In the genomic region with DNA sequence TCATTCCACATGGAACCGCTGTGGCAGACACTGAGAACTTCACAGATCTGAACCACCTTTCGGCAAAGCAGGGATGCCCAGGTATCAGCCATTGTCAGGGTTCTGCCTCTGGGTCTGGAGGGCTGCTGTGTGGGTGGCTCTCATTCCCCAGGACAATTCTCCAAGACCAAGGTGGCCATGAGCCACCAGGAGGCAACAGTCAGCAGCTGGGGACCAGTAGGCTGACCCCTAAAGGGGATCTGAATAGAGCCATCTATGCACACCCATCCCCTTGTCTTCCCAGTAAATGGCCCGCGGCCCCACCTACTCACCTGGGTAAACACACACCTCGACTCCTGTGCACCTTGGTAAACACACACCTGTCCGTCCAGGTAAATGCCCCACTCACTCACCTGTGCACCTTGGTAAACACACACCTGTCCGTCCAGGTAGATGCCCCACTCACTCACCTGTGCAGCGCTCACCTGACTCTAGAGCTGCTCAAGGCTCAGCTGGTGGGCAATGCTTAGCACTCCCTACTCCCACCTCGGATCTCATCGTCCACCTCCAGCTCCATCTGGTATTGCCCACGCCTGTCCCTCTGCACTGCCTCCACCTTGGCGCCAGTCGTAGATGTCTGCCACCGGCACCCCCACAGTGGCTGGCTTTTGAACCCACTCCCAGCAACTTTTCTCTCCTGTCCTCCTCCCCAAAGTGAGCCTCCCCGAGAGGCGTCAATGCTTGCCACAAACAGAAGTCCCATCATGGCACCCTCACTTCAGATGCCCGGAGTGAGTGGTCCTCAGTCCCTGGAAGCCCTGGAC, we compare ENCODE assay signal across 21 cellular contexts. TPM values are rescaled to one million over a fixed set of nuclear protein-coding genes. Genes with fewer than 3 reads are reported as not detected.
A peak's percentile ranks its signal among the peaks of the same experiment; 100 is the strongest.
DNase-seq lines count a peak whose midpoint lies in the region; ATAC-seq, FAIRE-seq and TF ChIP-seq lines count a peak whose summit lies in the region.
"Had no signal": no experiment of that assay in that cellular context is flagged by ENCODE, and none has a peak within 500 bp of the region (broad histone marks: within the 10 kb centered on the region; RNA-seq: fewer than 3 reads in every experiment).

No MANE protein-coding gene starts in this region.

- no CpG with 5 or more reads among the region's 17 CpGs for WGBS in H9 (ENCODE audit: extremely low coverage, insufficient read length, low lambda C conversion rate)
- 46% methylated on average over 14 of the region's 17 CpGs for WGBS in HepG2 (ENCODE audit: low lambda C conversion rate)
- WGBS in thyroid gland, 2 donors, result 54 to 66% methylated on average over 17 of the region's 17 CpGs

- peak overlapping the region in 1 of 3 donors; percentile 14 for H3K27ac Mint-ChIP-seq in CD4-positive, CD25-positive, alpha-beta regulatory T cell
- H3K27ac Mint-ChIP-seq in H9 (no peak overlapping the region), T-cell (no peak overlapping the region)

- no peak overlapping the region for H3K23ac ChIP-seq in H9 (ENCODE audit: insufficient read length, low read depth, low read length)

- intact Hi-C loops in HepG2 (cut with micrococcal nuclease; ENCODE audit: unreplicated experiment) (no loop called here), thyroid gland (cut with DNase I) (no loop called here)

- H3K4me2 ChIP-seq in H9 (ENCODE audit: insufficient read depth, insufficient read length, low read length) (no peak overlapping the region), HepG2 (ENCODE audit: low read depth, low read length) (peak overlapping the region; percentile 96; the same call in 1 of the 2 replicates)

- no peak overlapping the region for H3K27ac ChIP-seq in CD4-positive, CD25-positive, alpha-beta regulatory T cell (ENCODE audit: insufficient read depth, low read length, poor library complexity, severe bottlenecking)
- H3K27ac ChIP-seq in H9 (ENCODE audit: insufficient read length, low read depth, low read length) (no peak overlapping the region), HepG2 (ENCODE audit: extremely low read length, insufficient read depth, low read length) (no peak overlapping the region), thyroid gland (no peak overlapping the region)
- H3K27ac ChIP-seq: C4-2B, esophagus muscularis mucosa had no signal

- H4K8ac ChIP-seq in H9 (replicated peaks; ENCODE audit: insufficient read length, low read depth, low read length), result no peak overlapping the region

- no peak overlapping the region for H2BK5ac ChIP-seq in H9 (ENCODE audit: insufficient read length, low read length)

- TF ChIP-seq POLR2A in HepG2 (IDR thresholded peaks at IDR 0.05; ENCODE audit: insufficient read depth in 1 of 2, low read depth in 2 of 2, low read length in 2 of 2) (no peak), thyroid gland (IDR thresholded peaks at IDR 0.05) (no peak)

- H3K4ac ChIP-seq in H9 (ENCODE audit: low read depth, low read length), result no peak overlapping the region

- TF ChIP-seq CTCF in H9 (conservative IDR thresholded peaks at IDR 0.05) (peak; percentile 34), HepG2 (CRISPR knock-in tag; IDR thresholded peaks at IDR 0.05) (peak; percentile 48), thyroid gland (IDR thresholded peaks at IDR 0.05) (no peak)

- peaks cover 15% of the 10 kb centered on the region for H3K23me2 ChIP-seq in H9 (ENCODE audit: insufficient read length, low read depth, low read length, poor library complexity, severe bottlenecking)

- DNase-seq in CD4-positive, CD25-positive, alpha-beta regulatory T cell, result no peak
- DNase-seq in H9 (peak; percentile 42), T-cell (no peak), HepG2 (ENCODE audit: low spot score) (no peak), thyroid gland (no peak), NCI-H1436 treated with DMSO at 0.1 percent for 48 hours (lab: John Stamatoyannopoulos, UW) (no peak)
- no peak for DNase-seq in activated effector memory CD4-positive, alpha-beta T cell treated with Interleukin-2 at 50 U/mL for 16 hours
- DNase-seq: activated CD4-positive, alpha-beta T cell treated with anti-CD3 and anti-CD28 coated beads for 4 hours; activated T-cell treated with anti-CD3 and anti-CD28 coated beads, Interleukin-2, amount 50 U/mL, for 4 hours; KG1; kidney; NCI-H187; RPMI8226; stimulated activated naive CD4-positive, alpha-beta T cell treated with Interleukin-2 at 50 U/mL for 16 hours had no signal

- no peak overlapping the region for H4K5ac ChIP-seq in H9 (ENCODE audit: insufficient read length, low read depth, low read length)

- no peak overlapping the region for H2BK15ac ChIP-seq in H9 (ENCODE audit: low read depth, low read length)

- H3K9ac ChIP-seq in H9 (ENCODE audit: extremely low read depth, insufficient read length, low read length) (no peak overlapping the region), HepG2 (ENCODE audit: insufficient read depth, low read depth, low read length) (no peak overlapping the region)

- peaks cover 0 to 34% (median 17%) of the 10 kb centered on the region in 4 donors for H3K4me1 Mint-ChIP-seq in CD4-positive, CD25-positive, alpha-beta regulatory T cell
- H3K4me1 Mint-ChIP-seq in H9, result peaks cover 24 to 36% of the 10 kb centered on the region in 2 experiments
- H3K4me1 Mint-ChIP-seq in T-cell, result peaks cover 25 to 32% (median 31%) of the 10 kb centered on the region in 3 donors

- no peak overlapping the region for H3K14ac ChIP-seq in H9 (ENCODE audit: insufficient read depth, low read length)

- no peaks in the 10 kb centered on the region for H3K36me3 Mint-ChIP-seq in CD4-positive, CD25-positive, alpha-beta regulatory T cell
- H3K36me3 Mint-ChIP-seq in H9 (ENCODE audit: insufficient read depth in 1 of 3, low read depth in 3 of 3) (peaks cover 0 to 7% (median 4%) of the 10 kb centered on the region in 3 experiments; a peak in 3 of 7 replicates), T-cell (no peaks in the 10 kb centered on the region)

- CTCF ChIA-PET in T-cell (lab: Charles Lee) (no interaction called here), HepG2 (lab: Yijun Ruan, JAX; ENCODE audit: low intra/inter-chr PET ratio, low total read pairs) (no interaction called here)

- POLR2A ChIA-PET in T-cell (lab: Charles Lee), result no interaction called here
- POLR2A ChIA-PET in HepG2 (lab: Yijun Ruan, JAX), result interaction anchor here (1.3 to 1.9 kb wide), 2 partner anchors 10 to 24 kb away, joined by 3 to 5 read pairs; a partner anchor contains a TSS

- no peak overlapping the region for H2BK120ac ChIP-seq in H9 (ENCODE audit: low read depth, low read length, poor library complexity, severe bottlenecking)

- ATAC-seq in CD4-positive, CD25-positive, alpha-beta regulatory T cell (ENCODE audit: low read depth in 2 of 2), result no peak
- ATAC-seq in T-cell (replicated peaks in 1 of 4) (no peak), HepG2 (peak; percentile 39), GM18511 (IDR thresholded peaks at IDR 0.05; ENCODE audit: unreplicated experiment) (no peak)
- ATAC-seq: activated T-cell treated with anti-CD3 and anti-CD28 coated beads, Interleukin-2, amount 50 U/mL, for 4 hours; GM12878 had no signal

- peaks cover 6% of the 10 kb centered on the region for H3K79me1 ChIP-seq in H9 (ENCODE audit: insufficient read depth, low read depth, low read length, poor library complexity, severe bottlenecking)

- H3K79me2 ChIP-seq in H9 (ENCODE audit: insufficient read depth, low read length), result peaks cover 10% of the 10 kb centered on the region; the same call in 1 of the 2 replicates
- peaks cover 18% of the 10 kb centered on the region for H3K79me2 ChIP-seq in HepG2 (ENCODE audit: insufficient read depth, low read length)

- no peak overlapping the region for H3K56ac ChIP-seq in H9 (ENCODE audit: insufficient read length, low read depth, low read length)

- H3K36me3 ChIP-seq in CD4-positive, CD25-positive, alpha-beta regulatory T cell (ENCODE audit: control insufficient read depth, insufficient read depth, low read length), result no peaks in the 10 kb centered on the region
- H3K36me3 ChIP-seq in HepG2 (replicated peaks in 1 of 2; ENCODE audit: control insufficient read depth in 1 of 2, insufficient read depth in 2 of 2, low read length in 2 of 2) (no peaks in the 10 kb centered on the region), thyroid gland (no peaks in the 10 kb centered on the region)
- H3K36me3 ChIP-seq: esophagus muscularis mucosa had no signal

- H4K20me1 ChIP-seq in H9 (ENCODE audit: control insufficient read depth, insufficient read depth, insufficient read length) (no peaks in the 10 kb centered on the region), HepG2 (ENCODE audit: insufficient read depth, low read length) (peaks cover 11% of the 10 kb centered on the region; the same call in 1 of the 2 replicates)

- peak overlapping the region; percentile 27 to 72 (median 50) for H3K4me3 Mint-ChIP-seq in CD4-positive, CD25-positive, alpha-beta regulatory T cell
- H3K4me3 Mint-ChIP-seq in H9, result peak overlapping the region; percentile 8 to 18; a peak in 2 of 5 replicates
- peak overlapping the region; percentile 17 to 95 (median 37) for H3K4me3 Mint-ChIP-seq in T-cell

- H2BK12ac ChIP-seq in H9 (ENCODE audit: insufficient read length, low read depth, low read length), result no peak overlapping the region

- H3K27me3 ChIP-seq in CD4-positive, CD25-positive, alpha-beta regulatory T cell (ENCODE audit: control insufficient read depth, insufficient read depth, low read length), result peaks cover 16% of the 10 kb centered on the region
- H3K27me3 ChIP-seq in H9 (ENCODE audit: insufficient read depth, low read length) (peaks cover 4% of the 10 kb centered on the region; the same call in 1 of the 2 replicates), HepG2 (ENCODE audit: control insufficient read depth in 1 of 2, insufficient read depth in 2 of 2, low read length in 2 of 2) (peaks cover 7 to 39% of the 10 kb centered on the region in 2 experiments), thyroid gland (peaks cover 4% of the 10 kb centered on the region)

- no peak overlapping the region for H3K4me3 ChIP-seq in CD4-positive, CD25-positive, alpha-beta regulatory T cell (ENCODE audit: low read depth, low read length)
- H3K4me3 ChIP-seq in HepG2 (replicated peaks in 1 of 3; ENCODE audit: insufficient read depth in 1 of 3, low read depth in 2 of 3, low read length in 3 of 3) (peak overlapping the region in 1 of 3 experiments; percentile 98; a peak in 1 of 6 replicates), thyroid gland (replicated peaks in 1 of 3) (no peak overlapping the region)
- H3K4me3 ChIP-seq: GM12878 had no signal

- peaks cover 0 to 2% (median 0%) of the 10 kb centered on the region in 7 donors for H3K9me3 Mint-ChIP-seq in CD4-positive, CD25-positive, alpha-beta regulatory T cell
- H3K9me3 Mint-ChIP-seq in H9 (no peaks in the 10 kb centered on the region), T-cell (no peaks in the 10 kb centered on the region)
- H3K9me3 Mint-ChIP-seq: activated T-cell treated with anti-CD3 and anti-CD28 coated beads, Interleukin-2, amount 50 U/mL, for 4 hours had no signal

- no peak for FAIRE-seq in HepG2 (lab: Jason Lieb, UNC)
- FAIRE-seq: colon, GM12878, kidney had no signal

- peaks cover 42% of the 10 kb centered on the region for H3K27me3 Mint-ChIP-seq in CD4-positive, CD25-positive, alpha-beta regulatory T cell
- peaks cover 72% of the 10 kb centered on the region for H3K27me3 Mint-ChIP-seq in H9 (ENCODE audit: low read depth)
- peaks cover 28 to 50% of the 10 kb centered on the region in 2 donors for H3K27me3 Mint-ChIP-seq in T-cell

- no peak overlapping the region for H3K18ac ChIP-seq in H9 (ENCODE audit: insufficient read length, low read depth, low read length)

- TF ChIP-seq RAD21 in HepG2 (CRISPR knock-in tag; IDR thresholded peaks at IDR 0.05), result no peak

- H2BK20ac ChIP-seq in H9 (ENCODE audit: low read depth, low read length, poor library complexity, severe bottlenecking), result no peak overlapping the region

- no peak overlapping the region for H2AK5ac ChIP-seq in H9 (ENCODE audit: insufficient read length, low read length)

- TF ChIP-seq EP300 in HepG2 (IDR thresholded peaks at IDR 0.05; ENCODE audit: low read depth in 2 of 2, low read length in 2 of 2) (no peak), HepG2 (CRISPR knock-in tag; IDR thresholded peaks at IDR 0.05; ENCODE audit: borderline replicate concordance) (no peak)

- no peak overlapping the region for H4K91ac ChIP-seq in H9 (ENCODE audit: insufficient read length, low read depth, low read length)

- H2AFZ ChIP-seq in H9 (ENCODE audit: low read length) (no peak overlapping the region), HepG2 (ENCODE audit: low read length) (no peak overlapping the region)

- H3K4me1 ChIP-seq in CD4-positive, CD25-positive, alpha-beta regulatory T cell (ENCODE audit: control insufficient read depth, insufficient read depth, low read length, poor library complexity, severe bottlenecking), result peaks cover 33% of the 10 kb centered on the region
- H3K4me1 ChIP-seq in H9 (ENCODE audit: insufficient read depth, low read length), result no peaks in the 10 kb centered on the region; the same call in 1 of the 2 replicates
- H3K4me1 ChIP-seq in HepG2 (ENCODE audit: insufficient read depth, low read length), result peaks cover 36% of the 10 kb centered on the region
- peaks cover 19 to 31% of the 10 kb centered on the region in 2 donors for H3K4me1 ChIP-seq in thyroid gland

- H3K9me3 ChIP-seq in CD4-positive, CD25-positive, alpha-beta regulatory T cell (ENCODE audit: control insufficient read depth in 2 of 2, low read length in 2 of 2), result no peaks in the 10 kb centered on the region
- H3K9me3 ChIP-seq in H9 (ENCODE audit: control insufficient read depth, low read depth, low read length) (no peaks in the 10 kb centered on the region), HepG2 (ENCODE audit: low read length) (no peaks in the 10 kb centered on the region), thyroid gland (no peaks in the 10 kb centered on the region)
- H3K9me3 ChIP-seq: esophagus muscularis mucosa had no signal

- in situ Hi-C loops in HepG2 (cut with HindIII; ENCODE audit: extremely low pct_ligation_motif_present, low pct_unique_long_range_greater_than_20kb), result no loop called here

- no peak overlapping the region for H3T11ph ChIP-seq in H9 (ENCODE audit: low read length)

- BruUV-seq in HepG2 (replicated peaks; lab: Mats Ljungman, UMichigan), result no TSS peak

RNA-seq across cellular contexts. Expression of a gene that starts 10.2 kb away (rescaled TPM):
- total RNA-seq in CD4-positive, CD25-positive, alpha-beta regulatory T cell, result 27.6 TPM
- polyA plus RNA-seq in CD4-positive, CD25-positive, alpha-beta regulatory T cell, result 10 to 100 TPM; 38.9 to 62.9 (median 52.6) TPM
- 151 and 156 TPM in 2 replicates for total RNA-seq in H9 (2021)
- 10 to 100 TPM; 24.1 to 52.9 (median 45.7) TPM for total RNA-seq in T-cell
- total RNA-seq in HepG2 (2016; rRNA removed; fragmentation: Illumina TruSeq; extraction: Trizol), result 118 and 161 TPM in 2 replicates
- 121 and 136 TPM in 2 replicates for total RNA-seq in HepG2 (2016; cell fraction: cytosol; rRNA removed; fragmentation: Illumina TruSeq; extraction: Trizol; ENCODE audit: low read depth)
- 107 and 161 TPM in 2 replicates for total RNA-seq in HepG2 (2016; cell fraction: insoluble cytoplasmic fraction; rRNA removed; fragmentation: Illumina TruSeq; extraction: Trizol)
- total RNA-seq in HepG2 (2016; cell fraction: membrane; rRNA removed; fragmentation: Illumina TruSeq; extraction: Trizol), result 173 and 190 TPM in 2 replicates
- 74.9 and 92.0 TPM in 2 replicates for total RNA-seq in HepG2 (2016; cell fraction: nucleus; rRNA removed; fragmentation: Illumina TruSeq; extraction: Trizol)
- 49.4 and 57.3 TPM in 2 replicates for polyA plus RNA-seq in HepG2 (2011; rRNA removed)
- 57.0 and 78.3 TPM in 2 replicates for polyA plus RNA-seq in HepG2 (2011; cell fraction: cytosol; rRNA removed)
- 92.6 and 99.0 TPM in 2 replicates for polyA plus RNA-seq in HepG2 (2011; cell fraction: nucleus; rRNA removed)
- polyA plus RNA-seq in HepG2 (2012), result 71.1 and 74.4 TPM in 2 replicates
- polyA plus RNA-seq in HepG2 (2016; cell fraction: cytosol; fragmentation: Illumina TruSeq; extraction: Trizol; ENCODE audit: low read depth), result 165 and 180 TPM in 2 replicates
- 116 and 155 TPM in 2 replicates for polyA plus RNA-seq in HepG2 (2016; cell fraction: insoluble cytoplasmic fraction; fragmentation: Illumina TruSeq; extraction: Trizol; ENCODE audit: low read depth)
- 187 and 190 TPM in 2 replicates for polyA plus RNA-seq in HepG2 (2016; cell fraction: membrane; fragmentation: Illumina TruSeq; extraction: Trizol; ENCODE audit: low read depth)
- 160 and 164 TPM in 2 replicates for polyA plus RNA-seq in HepG2 (2016; cell fraction: nucleus; fragmentation: Illumina TruSeq; extraction: Trizol; ENCODE audit: insufficient read depth, low read depth)
- 31.1 and 76.9 TPM in 2 replicates for polyA minus RNA-seq in HepG2 (2011; rRNA and poly(A)+ RNA removed; ENCODE audit: low replicate concordance)
- 45.0 and 48.0 TPM in 2 replicates for polyA minus RNA-seq in HepG2 (2011; cell fraction: cytosol; rRNA and poly(A)+ RNA removed)
- polyA minus RNA-seq in HepG2 (2011; cell fraction: nucleus; rRNA and poly(A)+ RNA removed), result 13.5 and 13.8 TPM in 2 replicates
- total RNA-seq in thyroid gland, result 10 to 100 TPM; 38.7 to 79.9 (median 62.1) TPM

RNA-seq across cellular contexts. Expression of a gene that starts 18.2 kb away (rescaled TPM):
- not detected for total RNA-seq in CD4-positive, CD25-positive, alpha-beta regulatory T cell
- polyA plus RNA-seq in CD4-positive, CD25-positive, alpha-beta regulatory T cell, result not detected
- total RNA-seq in H9 (2021) (0.22 TPM in 2 replicates), T-cell (not detected), HepG2 (2016; rRNA removed; fragmentation: Illumina TruSeq; extraction: Trizol) (not detected in 2 replicates), thyroid gland (not detected)
- total RNA-seq in HepG2 (2016; cell fraction: cytosol; rRNA removed; fragmentation: Illumina TruSeq; extraction: Trizol; ENCODE audit: low read depth), result not detected in 2 replicates
- not detected in 2 replicates for total RNA-seq in HepG2 (2016; cell fraction: insoluble cytoplasmic fraction; rRNA removed; fragmentation: Illumina TruSeq; extraction: Trizol)
- not detected in 2 replicates for total RNA-seq in HepG2 (2016; cell fraction: membrane; rRNA removed; fragmentation: Illumina TruSeq; extraction: Trizol)
- total RNA-seq in HepG2 (2016; cell fraction: nucleus; rRNA removed; fragmentation: Illumina TruSeq; extraction: Trizol), result not detected in 2 replicates
- polyA plus RNA-seq in HepG2 (2011; rRNA removed), result not detected in 2 replicates
- polyA plus RNA-seq in HepG2 (2011; cell fraction: cytosol; rRNA removed), result not detected in 2 replicates
- not detected in 2 replicates for polyA plus RNA-seq in HepG2 (2011; cell fraction: nucleus; rRNA removed)
- not detected in 2 replicates for polyA plus RNA-seq in HepG2 (2012)
- polyA plus RNA-seq in HepG2 (2016; cell fraction: cytosol; fragmentation: Illumina TruSeq; extraction: Trizol; ENCODE audit: low read depth), result not detected in 2 replicates
- polyA plus RNA-seq in HepG2 (2016; cell fraction: insoluble cytoplasmic fraction; fragmentation: Illumina TruSeq; extraction: Trizol; ENCODE audit: low read depth), result not detected in 2 replicates
- polyA plus RNA-seq in HepG2 (2016; cell fraction: membrane; fragmentation: Illumina TruSeq; extraction: Trizol; ENCODE audit: low read depth), result not detected in 2 replicates
- not detected in 2 replicates for polyA plus RNA-seq in HepG2 (2016; cell fraction: nucleus; fragmentation: Illumina TruSeq; extraction: Trizol; ENCODE audit: insufficient read depth, low read depth)
- not detected in 2 replicates for polyA minus RNA-seq in HepG2 (2011; rRNA and poly(A)+ RNA removed; ENCODE audit: low replicate concordance)
- polyA minus RNA-seq in HepG2 (2011; cell fraction: cytosol; rRNA and poly(A)+ RNA removed), result not detected in 2 replicates
- not detected in 2 replicates for polyA minus RNA-seq in HepG2 (2011; cell fraction: nucleus; rRNA and poly(A)+ RNA removed)
- total RNA-seq: activated T-cell treated with anti-CD3 and anti-CD28 coated beads, Interleukin-2, amount 50 U/mL, for 4 hours; esophagus muscularis mucosa; GM12878; kidney; mononuclear cell; T-helper 2 cell treated with Interferon-gamma antibody and Interleukin-4, amounts not matched to agents 100 ng/mL and 5 ng/mL, for 36 hours had no signal
- polyA plus RNA-seq: GM12878 had no signal

RNA-seq across cellular contexts. Expression of a gene that starts 23.8 kb away (rescaled TPM):
- 47.3 TPM for total RNA-seq in CD4-positive, CD25-positive, alpha-beta regulatory T cell
- polyA plus RNA-seq in CD4-positive, CD25-positive, alpha-beta regulatory T cell, result 10 to 100 TPM in 3 of 4 donors, 1 to 10 TPM in 1; 10.0 to 12.5 (median 11.2) TPM
- 18.7 and 19.4 TPM in 2 replicates for total RNA-seq in H9 (2021)
- 10 to 100 TPM; 20.9 to 40.4 (median 22.9) TPM for total RNA-seq in T-cell
- total RNA-seq in HepG2 (2016; rRNA removed; fragmentation: Illumina TruSeq; extraction: Trizol), result 7.6 and 8.9 TPM in 2 replicates
- total RNA-seq in HepG2 (2016; cell fraction: cytosol; rRNA removed; fragmentation: Illumina TruSeq; extraction: Trizol; ENCODE audit: low read depth), result 1.4 and 1.9 TPM in 2 replicates
- 7.9 and 8.1 TPM in 2 replicates for total RNA-seq in HepG2 (2016; cell fraction: insoluble cytoplasmic fraction; rRNA removed; fragmentation: Illumina TruSeq; extraction: Trizol)
- 4.1 and 4.3 TPM in 2 replicates for total RNA-seq in HepG2 (2016; cell fraction: membrane; rRNA removed; fragmentation: Illumina TruSeq; extraction: Trizol)
- 4.9 and 6.3 TPM in 2 replicates for total RNA-seq in HepG2 (2016; cell fraction: nucleus; rRNA removed; fragmentation: Illumina TruSeq; extraction: Trizol)
- 7.7 and 9.4 TPM in 2 replicates for polyA plus RNA-seq in HepG2 (2011; rRNA removed)
- polyA plus RNA-seq in HepG2 (2011; cell fraction: cytosol; rRNA removed), result 6.7 and 9.6 TPM in 2 replicates
- polyA plus RNA-seq in HepG2 (2011; cell fraction: nucleus; rRNA removed), result 18.1 and 19.0 TPM in 2 replicates
- polyA plus RNA-seq in HepG2 (2012), result 6.1 and 7.0 TPM in 2 replicates
- 2.1 and 2.6 TPM in 2 replicates for polyA plus RNA-seq in HepG2 (2016; cell fraction: cytosol; fragmentation: Illumina TruSeq; extraction: Trizol; ENCODE audit: low read depth)
- 9.6 and 10.8 TPM in 2 replicates for polyA plus RNA-seq in HepG2 (2016; cell fraction: insoluble cytoplasmic fraction; fragmentation: Illumina TruSeq; extraction: Trizol; ENCODE audit: low read depth)
- polyA plus RNA-seq in HepG2 (2016; cell fraction: membrane; fragmentation: Illumina TruSeq; extraction: Trizol; ENCODE audit: low read depth), result 3.7 and 3.8 TPM in 2 replicates
- polyA plus RNA-seq in HepG2 (2016; cell fraction: nucleus; fragmentation: Illumina TruSeq; extraction: Trizol; ENCODE audit: insufficient read depth, low read depth), result 17.9 and 18.0 TPM in 2 replicates
- polyA minus RNA-seq in HepG2 (2011; rRNA and poly(A)+ RNA removed; ENCODE audit: low replicate concordance), result 5.0 and 5.6 TPM in 2 replicates
- polyA minus RNA-seq in HepG2 (2011; cell fraction: cytosol; rRNA and poly(A)+ RNA removed), result 3.7 and 4.4 TPM in 2 replicates
- polyA minus RNA-seq in HepG2 (2011; cell fraction: nucleus; rRNA and poly(A)+ RNA removed), result 4.8 and 6.2 TPM in 2 replicates
- total RNA-seq in thyroid gland, result 10 to 100 TPM; 12.1 to 17.7 (median 15.0) TPM

RNA-seq across cellular contexts. Expression of a gene that starts 37.2 kb away (rescaled TPM):
- not detected for total RNA-seq in CD4-positive, CD25-positive, alpha-beta regulatory T cell
- not detected for polyA plus RNA-seq in CD4-positive, CD25-positive, alpha-beta regulatory T cell
- not detected in 2 replicates for total RNA-seq in H9 (2021)
- total RNA-seq in T-cell, result under 1 TPM in 1 of 5 donors, not detected in 4; 0.37 TPM
- not detected in 2 replicates for total RNA-seq in HepG2 (2016; rRNA removed; fragmentation: Illumina TruSeq; extraction: Trizol)
- not detected in 2 replicates for total RNA-seq in HepG2 (2016; cell fraction: cytosol; rRNA removed; fragmentation: Illumina TruSeq; extraction: Trizol; ENCODE audit: low read depth)
- not detected in 2 replicates for total RNA-seq in HepG2 (2016; cell fraction: insoluble cytoplasmic fraction; rRNA removed; fragmentation: Illumina TruSeq; extraction: Trizol)
- not detected in 2 replicates for total RNA-seq in HepG2 (2016; cell fraction: membrane; rRNA removed; fragmentation: Illumina TruSeq; extraction: Trizol)
- not detected in 2 replicates for total RNA-seq in HepG2 (2016; cell fraction: nucleus; rRNA removed; fragmentation: Illumina TruSeq; extraction: Trizol)
- polyA plus RNA-seq in HepG2 (2011; rRNA removed), result not detected in 2 replicates
- not detected in 2 replicates for polyA plus RNA-seq in HepG2 (2011; cell fraction: cytosol; rRNA removed)
- polyA plus RNA-seq in HepG2 (2011; cell fraction: nucleus; rRNA removed), result not detected in 2 replicates
- not detected in 2 replicates for polyA plus RNA-seq in HepG2 (2012)
- polyA plus RNA-seq in HepG2 (2016; cell fraction: cytosol; fragmentation: Illumina TruSeq; extraction: Trizol; ENCODE audit: low read depth), result not detected in 2 replicates
- not detected in 2 replicates for polyA plus RNA-seq in HepG2 (2016; cell fraction: insoluble cytoplasmic fraction; fragmentation: Illumina TruSeq; extraction: Trizol; ENCODE audit: low read depth)
- not detected in 2 replicates for polyA plus RNA-seq in HepG2 (2016; cell fraction: membrane; fragmentation: Illumina TruSeq; extraction: Trizol; ENCODE audit: low read depth)
- polyA plus RNA-seq in HepG2 (2016; cell fraction: nucleus; fragmentation: Illumina TruSeq; extraction: Trizol; ENCODE audit: insufficient read depth, low read depth), result not detected in 2 replicates
- not detected in 2 replicates for polyA minus RNA-seq in HepG2 (2011; rRNA and poly(A)+ RNA removed; ENCODE audit: low replicate concordance)
- not detected in 2 replicates for polyA minus RNA-seq in HepG2 (2011; cell fraction: cytosol; rRNA and poly(A)+ RNA removed)
- polyA minus RNA-seq in HepG2 (2011; cell fraction: nucleus; rRNA and poly(A)+ RNA removed), result not detected in 2 replicates
- under 1 TPM in 3 of 4 donors, not detected in 1; 0.59 to 0.94 (median 0.78) TPM for total RNA-seq in thyroid gland
- total RNA-seq: activated T-cell treated with anti-CD3 and anti-CD28 coated beads, Interleukin-2, amount 50 U/mL, for 4 hours; esophagus muscularis mucosa; kidney; T-helper 2 cell treated with Interferon-gamma antibody and Interleukin-4, amounts not matched to agents 100 ng/mL and 5 ng/mL, for 36 hours had no signal

RNA-seq across cellular contexts. Expression of a gene that starts 46.1 kb away (rescaled TPM):
- total RNA-seq in CD4-positive, CD25-positive, alpha-beta regulatory T cell, result 58.4 TPM
- polyA plus RNA-seq in CD4-positive, CD25-positive, alpha-beta regulatory T cell, result 10 to 100 TPM; 51.8 to 75.2 (median 57.2) TPM
- total RNA-seq in H9 (2021), result 47.2 and 50.7 TPM in 2 replicates
- 10 to 100 TPM; 50.9 to 79.2 (median 71.5) TPM for total RNA-seq in T-cell
- 13.1 and 35.3 TPM in 2 replicates for total RNA-seq in HepG2 (2016; rRNA removed; fragmentation: Illumina TruSeq; extraction: Trizol)
- 3.2 and 3.3 TPM in 2 replicates for total RNA-seq in HepG2 (2016; cell fraction: cytosol; rRNA removed; fragmentation: Illumina TruSeq; extraction: Trizol; ENCODE audit: low read depth)
- total RNA-seq in HepG2 (2016; cell fraction: insoluble cytoplasmic fraction; rRNA removed; fragmentation: Illumina TruSeq; extraction: Trizol), result 11.4 and 34.3 TPM in 2 replicates
- total RNA-seq in HepG2 (2016; cell fraction: membrane; rRNA removed; fragmentation: Illumina TruSeq; extraction: Trizol), result 7.2 and 7.5 TPM in 2 replicates
- total RNA-seq in HepG2 (2016; cell fraction: nucleus; rRNA removed; fragmentation: Illumina TruSeq; extraction: Trizol), result 34.8 and 37.6 TPM in 2 replicates
- polyA plus RNA-seq in HepG2 (2011; rRNA removed), result 23.1 and 27.6 TPM in 2 replicates
- 25.5 and 27.7 TPM in 2 replicates for polyA plus RNA-seq in HepG2 (2011; cell fraction: cytosol; rRNA removed)
- 29.9 and 34.4 TPM in 2 replicates for polyA plus RNA-seq in HepG2 (2011; cell fraction: nucleus; rRNA removed)
- 25.6 and 27.4 TPM in 2 replicates for polyA plus RNA-seq in HepG2 (2012)
- polyA plus RNA-seq in HepG2 (2016; cell fraction: cytosol; fragmentation: Illumina TruSeq; extraction: Trizol; ENCODE audit: low read depth), result 1.5 TPM in 2 replicates
- 10.5 and 13.9 TPM in 2 replicates for polyA plus RNA-seq in HepG2 (2016; cell fraction: insoluble cytoplasmic fraction; fragmentation: Illumina TruSeq; extraction: Trizol; ENCODE audit: low read depth)
- 3.2 and 3.5 TPM in 2 replicates for polyA plus RNA-seq in HepG2 (2016; cell fraction: membrane; fragmentation: Illumina TruSeq; extraction: Trizol; ENCODE audit: low read depth)
- polyA plus RNA-seq in HepG2 (2016; cell fraction: nucleus; fragmentation: Illumina TruSeq; extraction: Trizol; ENCODE audit: insufficient read depth, low read depth), result 46.9 and 47.1 TPM in 2 replicates
- 21.9 and 57.1 TPM in 2 replicates for polyA minus RNA-seq in HepG2 (2011; rRNA and poly(A)+ RNA removed; ENCODE audit: low replicate concordance)
- 20.8 and 23.5 TPM in 2 replicates for polyA minus RNA-seq in HepG2 (2011; cell fraction: cytosol; rRNA and poly(A)+ RNA removed)
- polyA minus RNA-seq in HepG2 (2011; cell fraction: nucleus; rRNA and poly(A)+ RNA removed), result 18.0 and 21.3 TPM in 2 replicates
- total RNA-seq in thyroid gland, result 100 to 1,000 TPM in 1 of 4 donors, 10 to 100 TPM in 3; 49.3 to 106 (median 86.9) TPM

Comparison
In these comparisons a context has a peak if more than half of its experiments do, and no peak if none do; other contexts are left out.
1. CTCF ChIP-seq: peak in H9 (single experiment) and HepG2 (single experiment); none in thyroid gland (0 of 6).
2. Peak in every context shown above with its lines, with median percentiles within 50 percentile points of each other: H3K4me3 Mint-ChIP-seq.